ENCODE assay signal across 1 cellular context in the genomic region with DNA sequence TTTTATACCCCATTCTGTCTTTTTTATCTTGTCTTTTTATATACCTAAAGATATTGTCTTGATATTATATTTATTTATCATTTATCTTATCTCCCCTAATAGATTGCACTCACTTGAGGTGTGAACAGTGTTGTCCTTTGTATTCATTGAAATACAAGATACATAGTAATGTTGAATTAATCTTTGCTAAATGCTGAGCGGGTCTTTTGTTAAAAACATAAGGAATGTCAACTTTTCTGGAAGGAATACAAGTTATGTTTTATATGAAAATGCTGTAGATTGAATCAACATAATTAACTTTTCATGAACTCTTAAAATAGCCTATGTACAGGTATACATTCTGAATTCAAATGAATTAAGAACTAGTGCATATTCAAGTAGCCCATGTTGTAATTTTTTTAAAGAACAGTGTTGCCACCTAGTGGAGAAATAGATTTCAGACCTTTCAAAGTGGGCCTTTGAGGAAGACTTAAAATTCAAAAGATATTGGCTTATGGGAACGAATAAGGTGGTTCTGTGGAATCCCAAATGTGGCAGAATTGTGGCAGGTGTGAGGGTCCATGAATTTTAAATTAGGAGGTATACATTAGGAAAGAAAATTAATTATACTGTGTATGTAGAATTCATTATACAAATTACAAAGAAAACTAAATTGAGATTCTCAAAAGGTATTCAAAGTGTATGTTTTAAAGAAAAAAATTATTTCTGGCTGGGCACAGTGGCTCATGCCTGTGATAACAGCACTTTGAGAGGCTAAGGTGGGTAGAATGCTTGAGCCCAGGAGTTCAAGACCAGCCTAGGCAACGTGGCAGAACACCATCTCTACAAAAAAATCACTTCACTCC.
TF ChIP-seq lines count a peak whose summit lies in the region.

No MANE protein-coding gene starts in this region.

TF ChIP-seq in endothelial cell of umbilical vein, 7 proteins besides CTCF, POLR2A, EP300 and RAD21:
- TF ChIP-seq JUN (IDR thresholded peaks at IDR 0.05; ENCODE audit: borderline replicate concordance, insufficient read depth, insufficient read length, low read depth) = no peak
- TF ChIP-seq EZH2 (IDR thresholded peaks at IDR 0.05; ENCODE audit: borderline replicate concordance, low read depth, low read length, severe bottlenecking) = no peak
- no peak for TF ChIP-seq FOS (IDR thresholded peaks at IDR 0.05; ENCODE audit: borderline replicate concordance, insufficient read depth, low read length)
- TF ChIP-seq, protein P1, sequence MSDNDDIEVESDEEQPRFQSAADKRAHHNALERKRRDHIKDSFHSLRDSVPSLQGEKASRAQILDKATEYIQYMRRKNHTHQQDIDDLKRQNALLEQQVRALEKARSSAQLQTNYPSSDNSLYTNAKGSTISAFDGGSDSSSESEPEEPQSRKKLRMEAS (IDR thresholded peaks at IDR 0.05; ENCODE audit: insufficient read depth, insufficient read length) = no peak
- TF ChIP-seq POLR2AphosphoS5 (IDR thresholded peaks at IDR 0.05; ENCODE audit: insufficient read depth, low read depth, low read length) = no peak
- no peak for TF ChIP-seq GATA2 (IDR thresholded peaks at IDR 0.05; ENCODE audit: insufficient read depth, insufficient read length, low read depth, low read length)
- no peak for TF ChIP-seq MYC (IDR thresholded peaks at IDR 0.05; ENCODE audit: low read depth, low read length)
